In the genomic region with DNA sequence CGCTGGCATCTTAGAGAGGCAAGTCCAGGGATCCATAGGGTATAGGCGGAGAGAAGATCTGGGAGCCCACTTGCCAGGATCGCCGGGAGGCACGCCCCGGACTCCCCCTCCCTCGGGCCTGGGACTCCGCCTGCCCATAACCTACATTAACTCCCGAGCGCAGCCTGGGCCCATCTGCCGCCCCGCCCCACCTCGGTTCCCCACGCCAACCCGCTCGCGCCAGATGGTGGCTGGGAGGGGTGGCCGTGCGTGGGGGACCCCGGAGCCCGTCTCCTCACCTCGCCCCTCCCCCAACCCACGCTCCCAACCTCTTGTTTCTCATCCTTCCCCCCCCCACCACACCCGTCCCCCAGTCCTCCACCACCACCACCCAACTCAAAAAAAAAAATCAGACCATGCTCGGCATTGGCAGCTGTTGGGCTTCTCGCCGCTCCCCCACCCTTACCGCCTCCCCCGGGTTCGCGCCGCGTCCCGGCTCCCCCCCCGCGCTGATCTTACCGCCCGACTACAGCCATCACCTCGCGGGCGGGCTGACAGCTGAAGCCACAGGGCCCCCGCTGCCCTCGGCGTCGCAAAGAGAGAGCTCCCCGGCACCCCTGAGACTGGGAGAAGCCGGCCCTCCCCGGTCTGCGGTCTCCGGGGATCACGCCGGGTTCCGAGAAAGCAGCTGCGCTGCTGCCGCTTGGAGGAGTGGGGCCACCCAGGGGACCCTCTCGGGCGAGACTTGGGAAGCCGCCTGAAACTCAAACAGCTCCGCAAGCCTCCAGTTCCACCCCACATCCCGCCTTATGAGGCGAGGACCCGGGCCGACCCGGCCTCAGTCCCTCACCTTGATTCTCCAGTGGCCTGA, we compare ENCODE assay signal across 1 cellular context.
TF ChIP-seq lines count a peak whose summit lies in the region.

No MANE protein-coding gene starts in this region.

TF ChIP-seq in SK-N-SH, 30 proteins besides CTCF, POLR2A, EP300 and RAD21 (continued from another document):
- TF ChIP-seq RFX5 (IDR thresholded peaks at IDR 0.05; ENCODE audit: low read length) = no peak
- no peak for TF ChIP-seq FOSL2 (IDR thresholded peaks at IDR 0.05; ENCODE audit: borderline replicate concordance, low read depth)
- no peak for TF ChIP-seq GATA2 (CRISPR knock-in tag; IDR thresholded peaks at IDR 0.05)
- no peak for TF ChIP-seq RXRA (IDR thresholded peaks at IDR 0.05; ENCODE audit: borderline replicate concordance, low read depth)
- no peak for TF ChIP-seq FOXM1 (IDR thresholded peaks at IDR 0.05; ENCODE audit: low read depth)
- no peak for TF ChIP-seq GABPA (IDR thresholded peaks at IDR 0.05; ENCODE audit: low read depth)
- TF ChIP-seq POLR2AphosphoS5 (IDR thresholded peaks at IDR 0.05; ENCODE audit: low read depth, low read length) = no peak
- TF ChIP-seq, protein P1, sequence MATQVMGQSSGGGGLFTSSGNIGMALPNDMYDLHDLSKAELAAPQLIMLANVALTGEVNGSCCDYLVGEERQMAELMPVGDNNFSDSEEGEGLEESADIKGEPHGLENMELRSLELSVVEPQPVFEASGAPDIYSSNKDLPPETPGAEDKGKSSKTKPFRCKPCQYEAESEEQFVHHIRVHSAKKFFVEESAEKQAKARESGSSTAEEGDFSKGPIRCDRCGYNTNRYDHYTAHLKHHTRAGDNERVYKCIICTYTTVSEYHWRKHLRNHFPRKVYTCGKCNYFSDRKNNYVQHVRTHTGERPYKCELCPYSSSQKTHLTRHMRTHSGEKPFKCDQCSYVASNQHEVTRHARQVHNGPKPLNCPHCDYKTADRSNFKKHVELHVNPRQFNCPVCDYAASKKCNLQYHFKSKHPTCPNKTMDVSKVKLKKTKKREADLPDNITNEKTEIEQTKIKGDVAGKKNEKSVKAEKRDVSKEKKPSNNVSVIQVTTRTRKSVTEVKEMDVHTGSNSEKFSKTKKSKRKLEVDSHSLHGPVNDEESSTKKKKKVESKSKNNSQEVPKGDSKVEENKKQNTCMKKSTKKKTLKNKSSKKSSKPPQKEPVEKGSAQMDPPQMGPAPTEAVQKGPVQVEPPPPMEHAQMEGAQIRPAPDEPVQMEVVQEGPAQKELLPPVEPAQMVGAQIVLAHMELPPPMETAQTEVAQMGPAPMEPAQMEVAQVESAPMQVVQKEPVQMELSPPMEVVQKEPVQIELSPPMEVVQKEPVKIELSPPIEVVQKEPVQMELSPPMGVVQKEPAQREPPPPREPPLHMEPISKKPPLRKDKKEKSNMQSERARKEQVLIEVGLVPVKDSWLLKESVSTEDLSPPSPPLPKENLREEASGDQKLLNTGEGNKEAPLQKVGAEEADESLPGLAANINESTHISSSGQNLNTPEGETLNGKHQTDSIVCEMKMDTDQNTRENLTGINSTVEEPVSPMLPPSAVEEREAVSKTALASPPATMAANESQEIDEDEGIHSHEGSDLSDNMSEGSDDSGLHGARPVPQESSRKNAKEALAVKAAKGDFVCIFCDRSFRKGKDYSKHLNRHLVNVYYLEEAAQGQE (IDR thresholded peaks at IDR 0.05; ENCODE audit: low read depth, low read length) = no peak
- no peak for TF ChIP-seq MAX (IDR thresholded peaks at IDR 0.05; ENCODE audit: low read depth)
- no peak for TF ChIP-seq IRF3 (IDR thresholded peaks at IDR 0.05; ENCODE audit: low read depth, low read length)
